Comparison of ENCODE assay signal across 3 cellular contexts in the genomic region with DNA sequence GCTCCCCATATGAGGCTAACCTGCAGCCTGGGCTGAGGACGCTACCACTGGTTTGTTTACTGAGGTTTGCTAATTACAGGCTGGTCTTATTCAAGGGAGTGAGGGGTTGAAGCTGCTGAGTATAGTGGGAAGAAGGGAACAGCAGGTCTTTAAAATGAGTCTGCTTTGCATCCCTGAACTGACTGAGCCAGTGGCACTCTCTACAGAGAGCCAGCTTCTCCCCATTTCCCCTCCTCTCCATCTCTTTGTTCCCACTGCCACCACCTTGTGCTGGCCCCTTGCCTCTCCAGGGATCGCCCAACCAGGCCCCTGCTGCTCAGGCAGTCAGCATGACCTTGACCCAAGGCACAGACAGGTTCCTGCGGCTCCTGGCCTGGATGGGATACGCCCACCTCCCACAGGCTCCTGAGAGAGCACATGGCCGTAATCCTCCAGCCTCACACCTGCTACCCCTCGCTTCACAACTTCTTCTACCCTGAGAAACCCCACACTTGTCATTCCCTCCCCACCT.
A peak's percentile ranks its signal among the peaks of the same experiment; 100 is the strongest.
TF ChIP-seq lines count a peak whose summit lies in the region.

No MANE protein-coding gene starts in this region.

TF ChIP-seq in SK-N-SH, 30 proteins besides CTCF, POLR2A, EP300 and RAD21:
- no peak for TF ChIP-seq CHD2 (IDR thresholded peaks at IDR 0.05; ENCODE audit: low read length, partially characterized antibody)
- TF ChIP-seq SMC3 (IDR thresholded peaks at IDR 0.05; ENCODE audit: low read depth, low read length): no peak
- TF ChIP-seq FOSL2 (IDR thresholded peaks at IDR 0.05; ENCODE audit: borderline replicate concordance, low read depth): no peak
- no peak for TF ChIP-seq POLR2AphosphoS5 (IDR thresholded peaks at IDR 0.05; ENCODE audit: low read depth, low read length)
- no peak for TF ChIP-seq ZBTB33 (IDR thresholded peaks at IDR 0.05; ENCODE audit: borderline replicate concordance, low read depth)

TF ChIP-seq in SK-N-SH treated with all-trans-retinoic acid at 6 μM for 48 hours, 23 proteins besides CTCF, POLR2A, EP300 and RAD21:
- TF ChIP-seq TOX (CRISPR knock-in tag; IDR thresholded peaks at IDR 0.05; ENCODE audit: borderline replicate concordance) (no peak), OSR1 (CRISPR knock-in tag; IDR thresholded peaks at IDR 0.05) (no peak), ARNTL (CRISPR knock-in tag; IDR thresholded peaks at IDR 0.05; ENCODE audit: borderline replicate concordance, low read depth) (no peak), RARB (CRISPR knock-in tag; IDR thresholded peaks at IDR 0.05) (no peak), ZFP30 (CRISPR knock-in tag; IDR thresholded peaks at IDR 0.05) (no peak), ZC3H10 (CRISPR knock-in tag; IDR thresholded peaks at IDR 0.05) (no peak)

TF ChIP-seq in H1, 55 proteins besides CTCF, POLR2A, EP300 and RAD21:
- TF ChIP-seq, protein P1, sequence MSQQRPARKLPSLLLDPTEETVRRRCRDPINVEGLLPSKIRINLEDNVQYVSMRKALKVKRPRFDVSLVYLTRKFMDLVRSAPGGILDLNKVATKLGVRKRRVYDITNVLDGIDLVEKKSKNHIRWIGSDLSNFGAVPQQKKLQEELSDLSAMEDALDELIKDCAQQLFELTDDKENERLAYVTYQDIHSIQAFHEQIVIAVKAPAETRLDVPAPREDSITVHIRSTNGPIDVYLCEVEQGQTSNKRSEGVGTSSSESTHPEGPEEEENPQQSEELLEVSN (IDR thresholded peaks at IDR 0.05): peak; percentile 91
- TF ChIP-seq SUZ12 (IDR thresholded peaks at IDR 0.05; ENCODE audit: low read length) (no peak), RXRA (IDR thresholded peaks at IDR 0.05; ENCODE audit: insufficient read depth, low read depth, low read length) (peak; percentile 68; the same call in 1 of the 2 replicates), RBBP5 (IDR thresholded peaks at IDR 0.05; ENCODE audit: borderline replicate concordance, low read depth, low read length) (0 out of 2 replicates have a peak, but pooled peaks have one; percentile 50), SP1 (IDR thresholded peaks at IDR 0.05; ENCODE audit: low read depth, low read length) (peak; percentile 39; the same call in 1 of the 2 replicates), EGR1 (IDR thresholded peaks at IDR 0.05; ENCODE audit: borderline replicate concordance, low read depth, low read length) (0 out of 2 replicates have a peak, but pooled peaks have one; percentile 21), YY1 (IDR thresholded peaks at IDR 0.05; ENCODE audit: low read depth, low read length) (no peak), RNF2 (IDR thresholded peaks at IDR 0.05; ENCODE audit: borderline replicate concordance, low read depth, low read length, missing control alignments, poor library complexity, severe bottlenecking) (no peak), JUN (IDR thresholded peaks at IDR 0.05; ENCODE audit: low read depth, low read length) (no peak)
- TF ChIP-seq, protein P2, sequence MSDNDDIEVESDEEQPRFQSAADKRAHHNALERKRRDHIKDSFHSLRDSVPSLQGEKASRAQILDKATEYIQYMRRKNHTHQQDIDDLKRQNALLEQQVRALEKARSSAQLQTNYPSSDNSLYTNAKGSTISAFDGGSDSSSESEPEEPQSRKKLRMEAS (IDR thresholded peaks at IDR 0.05): peak; percentile 94
TF ChIP-seq in H1: peak in this region for 6.
